ENCODE assay signal across 32 cellular contexts in the genomic region with DNA sequence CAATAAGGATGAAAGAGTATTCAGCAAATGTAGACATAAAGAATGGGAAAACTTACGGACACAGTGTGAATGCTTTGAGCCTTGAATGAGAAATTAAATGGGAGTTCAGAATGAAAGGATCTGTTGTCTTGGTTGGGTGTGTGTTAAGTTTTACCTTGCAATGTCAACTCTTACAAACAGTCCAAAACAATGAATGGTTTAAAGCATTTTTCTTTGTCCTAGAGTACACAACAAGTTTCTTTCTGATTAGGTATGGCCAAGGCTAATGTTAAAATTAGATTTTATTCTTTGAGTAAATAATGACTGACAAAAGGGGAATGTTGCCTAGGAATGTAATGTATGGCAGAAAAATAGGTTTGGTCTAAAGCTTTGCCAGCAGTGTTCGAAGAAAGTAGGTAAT. TPM values are rescaled to one million over a fixed set of nuclear protein-coding genes. Genes with fewer than 3 reads are reported as not detected.
"Had no signal": no experiment of that assay in that cellular context is flagged by ENCODE, and none has a peak within 500 bp of the region (broad histone marks: within the 10 kb centered on the region; RNA-seq: fewer than 3 reads in every experiment).

No MANE protein-coding gene starts in this region.

- H3K9me3 Mint-ChIP-seq: activated T-cell treated with anti-CD3 and anti-CD28 coated beads, Interleukin-2, amount 50 U/mL, for 24 hours; effector memory CD8-positive, alpha-beta T cell; immature natural killer cell; naive B cell; neural progenitor cell had no signal

- H2AFZ ChIP-seq: neural progenitor cell had no signal

- H3K9ac ChIP-seq: neural progenitor cell had no signal

- H3K9me3 ChIP-seq: lower lobe of right lung, mucosa of descending colon, spleen, upper lobe of left lung had no signal

- DNase-seq: activated CD4-positive, alpha-beta T cell treated with anti-CD3 and anti-CD28 coated beads for 1 hour; activated CD4-positive, alpha-beta T cell treated with anti-CD3 and anti-CD28 coated beads, Interleukin-2, amount 50 U/mL, for 1 hour; activated CD8-positive, alpha-beta T cell treated with anti-CD3 and anti-CD28 coated beads, Interleukin-2, amount 10 ng/mL, durations not matched to agents 7 days and 5 days; activated naive CD4-positive, alpha-beta T cell treated with anti-CD3 and anti-CD28 coated beads, Interleukin-2, amount 50 U/mL, for 16 hours; activated T-cell treated with anti-CD3 and anti-CD28 coated beads, Interleukin-2, amount 50 U/mL, for 24 hours; anterior cingulate cortex; brain microvascular endothelial cell; central memory CD4-positive, alpha-beta T cell; effector memory CD8-positive, alpha-beta T cell; foreskin melanocyte; immature natural killer cell; lower lobe of right lung; mesendoderm; mucosa of descending colon; naive B cell; retina; spleen; stimulated activated CD4-positive, alpha-beta T cell treated with anti-CD3 and anti-CD28 coated beads, Interleukin-4, amount 100 ng/mL, for 1 hour; stimulated activated naive CD4-positive, alpha-beta T cell treated with Interleukin-2 at 50 U/mL for 16 hours; T-helper 9 cell; upper lobe of left lung had no signal

- H3K27me3 Mint-ChIP-seq: activated T-cell treated with anti-CD3 and anti-CD28 coated beads, Interleukin-2, amount 50 U/mL, for 24 hours; effector memory CD8-positive, alpha-beta T cell; naive B cell had no signal

- H3K4me3 ChIP-seq: lower lobe of right lung, mucosa of descending colon, neural progenitor cell, spleen, upper lobe of left lung had no signal

- H3K27ac ChIP-seq: lower lobe of right lung, neural progenitor cell, spleen, upper lobe of left lung had no signal

- FAIRE-seq: colon, endothelial cell of umbilical vein had no signal

- H3K4me3 Mint-ChIP-seq: activated CD8-positive, alpha-beta T cell treated with anti-CD3 and anti-CD28 coated beads, Interleukin-2, amount 10 ng/mL, durations not matched to agents 7 days and 5 days; neural progenitor cell had no signal

- ATAC-seq: activated CD8-positive, alpha-beta T cell treated with anti-CD3 and anti-CD28 coated beads, Interleukin-2, amount 10 ng/mL, durations not matched to agents 7 days and 5 days; effector memory CD8-positive, alpha-beta T cell; esophagus mucosa; left lobe of liver; lower lobe of right lung; mucosa of descending colon had no signal

- H3K27ac Mint-ChIP-seq: activated CD8-positive, alpha-beta T cell treated with anti-CD3 and anti-CD28 coated beads, Interleukin-2, amount 10 ng/mL, durations not matched to agents 7 days and 5 days; activated T-cell treated with anti-CD3 and anti-CD28 coated beads, Interleukin-2, amount 50 U/mL, for 24 hours; neural progenitor cell had no signal

- H3K27me3 ChIP-seq: brain microvascular endothelial cell, spleen, upper lobe of left lung had no signal

- H3K36me3 ChIP-seq: neural progenitor cell had no signal

RNA-seq across cellular contexts. Expression of a gene that starts 32.0 kb away (rescaled TPM):
- total RNA-seq: activated CD8-positive, alpha-beta T cell treated with anti-CD3 and anti-CD28 coated beads, Interleukin-2, amount 10 ng/mL, durations not matched to agents 7 days and 5 days; dermis microvascular lymphatic vessel endothelial cell; endothelial cell of umbilical vein; esophagus mucosa; kidney epithelial cell; left lobe of liver; lower lobe of right lung; mucosa of descending colon; omental fat pad; progenitor cell of endocrine pancreas; spleen; subcutaneous adipose tissue; T-helper 1 cell treated with Interleukin-12 subunit alpha and Interleukin-12 subunit beta and Interleukin-4 antibody, amounts not matched to agents 30 ng/mL and 1 ng/mL, for 36 hours; upper lobe of left lung had no signal
- polyA plus RNA-seq: endothelial cell of umbilical vein, immature natural killer cell, spleen had no signal

RNA-seq across cellular contexts. Expression of a gene that starts 53.4 kb away (rescaled TPM):
- total RNA-seq: kidney epithelial cell had no signal
